10 cellular contexts compared by ENCODE assay signal in the genomic region with DNA sequence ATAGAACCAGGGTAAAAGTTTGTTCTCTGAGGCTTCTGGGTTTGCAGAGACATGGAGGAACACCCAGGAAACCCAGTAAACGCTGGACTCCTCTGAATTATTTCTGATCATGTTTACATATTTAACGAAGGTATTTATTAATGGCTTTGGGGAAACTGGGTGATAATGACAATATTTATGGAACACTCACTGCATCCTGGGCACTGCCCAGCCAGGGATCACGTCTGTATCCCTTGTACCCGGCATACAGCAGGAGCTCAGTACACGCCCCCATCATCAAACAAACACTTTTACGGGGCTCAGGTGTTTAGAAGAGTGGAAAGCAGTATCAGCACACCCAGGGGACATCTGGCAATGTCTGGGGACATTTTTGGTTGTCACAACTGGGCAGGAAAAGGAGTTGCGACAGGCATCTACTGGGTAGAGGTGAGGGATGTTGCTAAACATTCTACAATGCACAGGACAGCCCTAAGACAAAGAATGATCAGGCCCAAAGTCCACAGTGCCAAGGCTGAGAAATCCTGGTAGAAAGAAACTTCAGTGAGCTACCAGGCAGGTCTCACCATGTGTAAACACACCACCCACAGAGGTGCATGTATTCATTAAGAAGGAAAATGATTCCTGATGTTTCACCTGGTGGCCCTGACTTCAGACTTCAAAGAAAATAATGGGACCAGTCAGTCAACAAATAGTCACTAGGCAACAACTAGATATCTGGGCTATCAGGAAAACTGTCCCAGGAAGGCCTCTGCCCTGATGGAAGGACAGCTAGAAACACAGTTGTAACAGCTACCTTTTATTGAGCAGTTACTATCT. TPM values are rescaled to one million over a fixed set of nuclear protein-coding genes. Genes with fewer than 3 reads are reported as not detected.
DNase-seq lines count a peak whose midpoint lies in the region; ATAC-seq and TF ChIP-seq lines count a peak whose summit lies in the region.
"Had no signal": no experiment of that assay in that cellular context is flagged by ENCODE, and none has a peak within 500 bp of the region (broad histone marks: within the 10 kb centered on the region; RNA-seq: fewer than 3 reads in every experiment).

No MANE protein-coding gene starts in this region.

- no peaks in the 10 kb centered on the region for H3K36me3 ChIP-seq in SK-N-MC (ENCODE audit: insufficient read depth, low read length)
- H3K36me3 ChIP-seq in iPS DF 6.9 (ENCODE audit: control insufficient read depth, insufficient read depth, low read length), result no peaks in the 10 kb centered on the region
- peaks cover 0 to 13% (median 0%) of the 10 kb centered on the region in 6 donors for H3K36me3 ChIP-seq in spleen

- ATAC-seq in HG02981 (IDR thresholded peaks at IDR 0.05; ENCODE audit: unreplicated experiment), result no peak
- ATAC-seq: activated naive CD4-positive, alpha-beta T cell treated with anti-CD3 and anti-CD28 coated beads, Interleukin-2, amount 50 U/mL, for 72 hours had no signal

- intact Hi-C loops in spleen (cut with DNase I; ENCODE audit: low total_unique reads), result no loop called here

- TF ChIP-seq CTCF in spleen (IDR thresholded peaks at IDR 0.05 in 8 of 11, conservative IDR thresholded peaks at IDR 0.05 in 3 of 11), result no peak
- no peak for TF ChIP-seq CTCF in GM20000 (IDR thresholded peaks at IDR 0.05; ENCODE audit: extremely low read depth, missing control alignments)
- TF ChIP-seq CTCF in GM13976 (IDR thresholded peaks at IDR 0.05; ENCODE audit: borderline replicate concordance, control extremely low read depth, extremely low read depth, insufficient read depth, missing control alignments), result no peak

- H3K4me3 ChIP-seq in SK-N-MC, result no peak overlapping the region
- no peak overlapping the region for H3K4me3 ChIP-seq in iPS DF 6.9 (ENCODE audit: low read length)
- H3K4me3 ChIP-seq in spleen, result no peak overlapping the region
- H3K4me3 ChIP-seq: MG63 had no signal

- DNase-seq in HuH-7 (ENCODE audit: low spot score), result peak; percentile 36
- no peak for DNase-seq in SK-N-MC (ENCODE audit: low read depth, low spot score)
- no peak for DNase-seq in iPS DF 6.9 (ENCODE audit: low read depth, low spot score)
- no peak for DNase-seq in spleen
- no peak for DNase-seq in GM20000 (ENCODE audit: low spot score)
- DNase-seq in OCI-M2 (lab: John Stamatoyannopoulos, UW; ENCODE audit: unreplicated experiment), result no peak
- no peak for DNase-seq in GM13976 (ENCODE audit: low spot score)
- DNase-seq: MG63 had no signal

- H3K27ac ChIP-seq in SK-N-MC (peak overlapping the region; percentile 97), iPS DF 6.9 (ENCODE audit: low read length) (peak overlapping the region; percentile 72), spleen (peak overlapping the region in 7 of 8 donors; percentile 51 to 96 (median 90))

- peaks cover 28% of the 10 kb centered on the region for H3K4me1 ChIP-seq in iPS DF 6.9 (ENCODE audit: control insufficient read depth, insufficient read depth, low read length)
- H3K4me1 ChIP-seq in spleen, result peaks cover 29 to 92% (median 59%) of the 10 kb centered on the region in 6 donors

- in situ Hi-C loops in GM13976 (cut with MboI; ENCODE audit: low sequenced_read_pairs, unreplicated experiment), result no loop called here

- TF ChIP-seq POLR2A in spleen (IDR thresholded peaks at IDR 0.05), result no peak

- H3K27me3 ChIP-seq in iPS DF 6.9 (ENCODE audit: control insufficient read depth, insufficient read depth, low read length) (no peaks in the 10 kb centered on the region), spleen (replicated peaks in 1 of 7) (no peaks in the 10 kb centered on the region)
- H3K27me3 ChIP-seq: MG63 had no signal

- H3K9me3 ChIP-seq in SK-N-MC (ENCODE audit: low read depth, low read length), result no peaks in the 10 kb centered on the region
- H3K9me3 ChIP-seq in iPS DF 6.9 (ENCODE audit: control insufficient read depth, insufficient read depth, low read length), result no peaks in the 10 kb centered on the region
- no peaks in the 10 kb centered on the region for H3K9me3 ChIP-seq in spleen

- WGBS in iPS DF 6.9 (ENCODE audit: insufficient coverage, insufficient read length), result no CpG with 5 or more reads among the region's 7 CpGs
- WGBS in spleen, 5 donors, result 68 to 93% (median 86%) methylated on average over 7 of the region's 7 CpGs

- H3K9ac ChIP-seq in SK-N-MC (ENCODE audit: insufficient read length), result no peak overlapping the region

RNA-seq across cellular contexts. Expression of a gene that starts 35.3 kb away (rescaled TPM):
- 10 to 100 TPM; 30.3 to 64.0 (median 56.0) TPM for total RNA-seq in spleen
- polyA plus RNA-seq in spleen, result 10 to 100 TPM; 12.5 to 16.8 (median 15.6) TPM
